In the genomic region with DNA sequence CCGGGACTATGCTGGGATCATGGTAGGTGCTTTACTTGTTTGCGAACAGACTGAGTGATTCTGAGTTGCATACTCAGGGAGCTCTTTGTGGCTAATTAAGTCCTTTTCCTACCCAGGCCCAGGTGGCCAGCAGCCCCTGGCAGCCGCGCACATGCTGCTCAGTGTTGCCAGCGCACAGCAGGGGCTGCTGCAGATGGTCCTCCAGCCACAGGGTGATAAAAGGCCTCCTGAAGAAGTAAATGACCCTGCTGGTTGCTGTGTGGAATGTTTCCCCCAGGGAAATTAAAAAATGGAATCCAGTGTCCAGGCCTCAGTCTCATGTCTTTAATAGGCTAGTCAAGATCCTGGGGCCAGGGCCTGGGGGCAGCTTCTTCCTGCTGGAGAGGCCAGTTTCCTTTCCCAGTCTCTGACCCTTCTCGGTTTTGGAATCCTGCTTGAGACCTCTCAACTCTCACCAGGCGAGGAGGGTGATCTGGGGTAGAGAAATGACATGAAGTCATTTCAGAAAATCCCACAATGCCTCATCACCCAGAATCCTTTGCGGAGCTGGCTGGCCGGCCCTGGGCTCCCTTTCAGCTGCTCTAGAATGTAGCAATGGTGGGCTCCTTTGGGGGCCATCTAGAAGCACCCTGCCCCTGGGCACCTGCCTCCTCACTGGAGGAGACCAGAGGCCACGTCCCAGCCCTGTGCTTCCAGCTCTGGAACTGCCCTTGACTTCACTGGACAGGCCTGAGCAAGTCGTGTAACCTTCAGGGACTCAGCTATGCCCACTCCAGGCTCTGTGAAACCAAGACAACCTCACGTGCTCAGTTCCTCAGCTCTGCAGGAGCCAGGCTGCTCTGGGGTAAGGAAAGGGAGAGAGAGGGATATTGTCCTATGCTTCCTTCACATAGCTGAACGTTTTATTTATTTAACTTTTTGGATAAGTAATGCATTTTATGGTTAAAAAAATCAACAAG, we compare ENCODE assay signal across 12 cellular contexts.
A peak's percentile ranks its signal among the peaks of the same experiment; 100 is the strongest.
DNase-seq lines count a peak whose midpoint lies in the region; ATAC-seq and TF ChIP-seq lines count a peak whose summit lies in the region.
"Had no signal": no experiment of that assay in that cellular context is flagged by ENCODE, and none has a peak within 500 bp of the region (broad histone marks: within the 10 kb centered on the region; RNA-seq: fewer than 3 reads in every experiment).

No MANE protein-coding gene starts in this region.

- ATAC-seq in sciatic nerve (peak; percentile 45), HG02852 (IDR thresholded peaks at IDR 0.05; ENCODE audit: unreplicated experiment) (no peak)
- ATAC-seq: activated naive CD4-positive, alpha-beta T cell treated with anti-CD3 and anti-CD28 coated beads, Interleukin-2, amount 50 U/mL, for 72 hours had no signal

- H3K36me3 ChIP-seq in H7 (replicated peaks; ENCODE audit: control insufficient read depth, insufficient read depth, low read length) (no peaks in the 10 kb centered on the region), osteoblast (ENCODE audit: insufficient read depth, low read length) (no peaks in the 10 kb centered on the region)

- intact Hi-C loops in sciatic nerve (cut with DNase I) = no loop called here

- H4K20me1 ChIP-seq in osteoblast (ENCODE audit: insufficient read depth, low read length) = no peaks in the 10 kb centered on the region

- H3K4me3 ChIP-seq in H7 (ENCODE audit: insufficient read depth, low read depth, low read length) (no peak overlapping the region), choroid plexus epithelial cell (ENCODE audit: low read depth, low read length) (no peak overlapping the region), osteoblast (ENCODE audit: insufficient read depth, low read length) (no peak overlapping the region)

- H3K4me1 ChIP-seq in osteoblast (ENCODE audit: insufficient read depth, low read length) = peaks cover 6% of the 10 kb centered on the region

- no peaks in the 10 kb centered on the region for H3K79me2 ChIP-seq in osteoblast (ENCODE audit: insufficient read depth, low read length)

- peak; percentile 24 for TF ChIP-seq CTCF in choroid plexus epithelial cell (conservative IDR thresholded peaks at IDR 0.05; ENCODE audit: low read depth, low read length)
- TF ChIP-seq CTCF in osteoblast (IDR thresholded peaks at IDR 0.05; ENCODE audit: extremely low read depth, low read depth, low read length) = no peak

- no peaks in the 10 kb centered on the region for H3K9me3 ChIP-seq in osteoblast (ENCODE audit: low read depth, low read length)

- H3K27me3 ChIP-seq in H7 (ENCODE audit: control insufficient read depth, insufficient read depth, low read length) = no peaks in the 10 kb centered on the region
- no peaks in the 10 kb centered on the region for H3K27me3 ChIP-seq in osteoblast (ENCODE audit: insufficient read depth, low read length)

- H2AFZ ChIP-seq in osteoblast (ENCODE audit: low read length) = no peak overlapping the region

- H3K27ac ChIP-seq in osteoblast (ENCODE audit: low read depth, low read length) = no peak overlapping the region

- H3K4me2 ChIP-seq in osteoblast (ENCODE audit: insufficient read depth, low read length) = no peak overlapping the region

- DNase-seq in H7 (peak; percentile 40), NCI-H345 (lab: John Stamatoyannopoulos, UW) (peak; percentile 84), choroid plexus epithelial cell (ENCODE audit: low read depth) (peak; percentile 43), sciatic nerve (ENCODE audit: low spot score) (no peak), middle frontal gyrus (ENCODE audit: extremely low spot score, low spot score) (no peak), osteoblast (ENCODE audit: insufficient read length, low spot score, missing footprints) (no peak), T-helper 9 cell (no peak)
- DNase-seq: EL, GOT3, Right ventricle myocardium superior had no signal

Comparison
In these comparisons a context has a peak if more than half of its experiments do, and no peak if none do; other contexts are left out.
1. DNase-seq: peak in H7 (single experiment), NCI-H345 (single experiment) and choroid plexus epithelial cell (single experiment); none in sciatic nerve (single experiment), middle frontal gyrus (single experiment), osteoblast (single experiment) and T-helper 9 cell (single experiment).